ENCODE assay signal across 12 cellular contexts in genomic region chr14:71647086-71647784, GRCh38.
DNase-seq lines count a peak whose midpoint lies in the region; FAIRE-seq and TF ChIP-seq lines count a peak whose summit lies in the region.
"Had no signal": no experiment of that assay in that cellular context is flagged by ENCODE, and none has a peak within 500 bp of the region (broad histone marks: within the 10 kb centered on the region; RNA-seq: fewer than 3 reads in every experiment).

No MANE protein-coding gene starts in this region.

- H3K4me1 ChIP-seq in PC-9 (replicated peaks; ENCODE audit: insufficient read depth) (peaks cover 27% of the 10 kb centered on the region), keratinocyte (ENCODE audit: control insufficient read depth, extremely low read depth, insufficient read depth, low read length) (peaks cover 6% of the 10 kb centered on the region)
- H3K4me1 ChIP-seq: testis had no signal

- H3K9ac ChIP-seq in keratinocyte (ENCODE audit: control insufficient read depth, extremely low read depth, insufficient read depth, low read length): no peak overlapping the region

- no peak overlapping the region for H2AFZ ChIP-seq in PC-9
- H2AFZ ChIP-seq in keratinocyte (ENCODE audit: control insufficient read depth, low read length): no peak overlapping the region

- H3K9me3 ChIP-seq in PC-9 (ENCODE audit: insufficient read depth, low read depth) (peaks cover 11% of the 10 kb centered on the region), keratinocyte (ENCODE audit: control insufficient read depth, low read depth, low read length) (peaks cover 2% of the 10 kb centered on the region)
- H3K9me3 ChIP-seq: testis had no signal

- peaks cover 8% of the 10 kb centered on the region; the same call in 1 of the 2 replicates for H3K79me2 ChIP-seq in PC-9 (ENCODE audit: low read depth)
- H3K79me2 ChIP-seq in keratinocyte (ENCODE audit: control insufficient read depth, insufficient read depth, low read length): no peaks in the 10 kb centered on the region

- TF ChIP-seq CTCF in PC-9 (conservative IDR thresholded peaks at IDR 0.05) (no peak), keratinocyte (optimal IDR thresholded peaks at IDR 0.05 in 1 of 3, IDR thresholded peaks at IDR 0.05 in 1 of 3, conservative IDR thresholded peaks at IDR 0.05 in 1 of 3; ENCODE audit: extremely low read depth in 1 of 3, insufficient read depth in 2 of 3, low read length in 3 of 3) (no peak), osteocyte (IDR thresholded peaks at IDR 0.05) (no peak)

- H4K20me1 ChIP-seq in PC-9 (ENCODE audit: insufficient read depth) (0 out of 2 replicates have a peak, but pooled peaks cover 3% of the 10 kb centered on the region), keratinocyte (ENCODE audit: control insufficient read depth, extremely low read depth, insufficient read depth, low read length) (no peaks in the 10 kb centered on the region)

- peak overlapping the region; percentile 40 for H3K27ac ChIP-seq in PC-9
- no peak overlapping the region for H3K27ac ChIP-seq in keratinocyte (ENCODE audit: control insufficient read depth, insufficient read depth, low read length)
- H3K27ac ChIP-seq: ascending aorta, testis had no signal

- DNase-seq in NCI-H524 (lab: John Stamatoyannopoulos, UW): peak; percentile 13 to 83
- DNase-seq in NCI-H524 treated with DMSO at 0.1 percent for 48 hours (lab: John Stamatoyannopoulos, UW): no peak
- peak; percentile 34 to 91 for DNase-seq in PC-9
- no peak for DNase-seq in keratinocyte (ENCODE audit: low read depth, low spot score)
- DNase-seq in ureter (ENCODE audit: low spot score): peak; percentile 45
- no peak for DNase-seq in NCI-H1694 (lab: John Stamatoyannopoulos, UW)
- no peak for DNase-seq in COLO829 (ENCODE audit: low spot score)
- DNase-seq in osteocyte (ENCODE audit: extremely low spot score, unreplicated experiment): no peak
- DNase-seq: EL, occipital lobe, testis had no signal

- H3K4me3 ChIP-seq in PC-9 (no peak overlapping the region), keratinocyte (ENCODE audit: control insufficient read depth in 2 of 3, extremely low read depth in 1 of 3, insufficient read depth in 2 of 3, low read depth in 1 of 3, low read length in 3 of 3) (no peak overlapping the region)
- H3K4me3 ChIP-seq: ascending aorta, testis had no signal

- no peaks in the 10 kb centered on the region for H3K9me2 ChIP-seq in PC-9 (ENCODE audit: insufficient read depth)

- H3K36me3 ChIP-seq in PC-9 (ENCODE audit: low read depth): peaks cover 14% of the 10 kb centered on the region; the same call in 1 of the 2 replicates
- H3K36me3 ChIP-seq in keratinocyte (ENCODE audit: control insufficient read depth in 2 of 2, extremely low read depth in 1 of 2, insufficient read depth in 2 of 2, low read length in 2 of 2): peaks cover 0 to 3% of the 10 kb centered on the region in 2 experiments
- H3K36me3 ChIP-seq: ascending aorta had no signal

- POLR2A ChIA-PET in PC-9 (lab: Charles Lee; ENCODE audit: unreplicated experiment): no interaction called here

- CTCF ChIA-PET in PC-9 (lab: Charles Lee): no interaction called here

- no peak overlapping the region for H3K27ac Mint-ChIP-seq in osteocyte (ENCODE audit: unreplicated experiment)

- dilution Hi-C loops in keratinocyte (cut with MboI; ENCODE audit: extremely low pct_ligation_motif_present, low sequenced_read_pairs): no loop called here

- H3K4me2 ChIP-seq in PC-9 (peak overlapping the region; percentile 56), keratinocyte (ENCODE audit: control insufficient read depth, extremely low read depth, insufficient read depth, low read depth, low read length) (no peak overlapping the region)

- peak; percentile 58 for FAIRE-seq in keratinocyte (lab: Jason Lieb, UNC)

- no peaks in the 10 kb centered on the region for H3K9me1 ChIP-seq in keratinocyte (ENCODE audit: control insufficient read depth, extremely low read depth, insufficient read depth, low read length)

- peaks cover 30% of the 10 kb centered on the region for H3K4me1 Mint-ChIP-seq in osteocyte (ENCODE audit: unreplicated experiment)

- no peaks in the 10 kb centered on the region for H3K27me3 ChIP-seq in PC-9 (ENCODE audit: insufficient read depth, low read depth)
- no peaks in the 10 kb centered on the region for H3K27me3 ChIP-seq in keratinocyte (ENCODE audit: control insufficient read depth, extremely low read depth, insufficient read depth, low read length)
- H3K27me3 ChIP-seq: ascending aorta, testis had no signal

- H3K4me3 Mint-ChIP-seq in osteocyte (ENCODE audit: unreplicated experiment): no peak overlapping the region

- no peaks in the 10 kb centered on the region for H3K27me3 Mint-ChIP-seq in osteocyte (ENCODE audit: unreplicated experiment)

- H3K9me3 Mint-ChIP-seq in osteocyte (ENCODE audit: unreplicated experiment): peaks cover 7% of the 10 kb centered on the region

- peaks cover 33% of the 10 kb centered on the region for H3F3A ChIP-seq in PC-9 (ENCODE audit: insufficient read depth, low read depth)

- BruUV-seq in PC-9 (replicated peaks; lab: Mats Ljungman, UMichigan): no TSS peak

- peaks cover 24% of the 10 kb centered on the region for H3K36me3 Mint-ChIP-seq in osteocyte (ENCODE audit: unreplicated experiment)

- intact Hi-C loops in PC-9 (cut with micrococcal nuclease; ENCODE audit: unreplicated experiment): loop anchor here (1.0 to 5.0 kb wide), 2 partner anchors 17 to 325 kb away; partner anchors contain the start of gene SIPA1L1

Comparison
In these comparisons a context has a peak if more than half of its experiments do, and no peak if none do; other contexts are left out.
1. DNase-seq: peak in NCI-H524 (2 of 2), PC-9 (2 of 2) and ureter (single experiment); none in NCI-H524 treated with DMSO at 0.1 percent for 48 hours (single experiment), keratinocyte (single experiment), NCI-H1694 (single experiment), COLO829 (single experiment) and osteocyte (single experiment).